In the genomic region with DNA sequence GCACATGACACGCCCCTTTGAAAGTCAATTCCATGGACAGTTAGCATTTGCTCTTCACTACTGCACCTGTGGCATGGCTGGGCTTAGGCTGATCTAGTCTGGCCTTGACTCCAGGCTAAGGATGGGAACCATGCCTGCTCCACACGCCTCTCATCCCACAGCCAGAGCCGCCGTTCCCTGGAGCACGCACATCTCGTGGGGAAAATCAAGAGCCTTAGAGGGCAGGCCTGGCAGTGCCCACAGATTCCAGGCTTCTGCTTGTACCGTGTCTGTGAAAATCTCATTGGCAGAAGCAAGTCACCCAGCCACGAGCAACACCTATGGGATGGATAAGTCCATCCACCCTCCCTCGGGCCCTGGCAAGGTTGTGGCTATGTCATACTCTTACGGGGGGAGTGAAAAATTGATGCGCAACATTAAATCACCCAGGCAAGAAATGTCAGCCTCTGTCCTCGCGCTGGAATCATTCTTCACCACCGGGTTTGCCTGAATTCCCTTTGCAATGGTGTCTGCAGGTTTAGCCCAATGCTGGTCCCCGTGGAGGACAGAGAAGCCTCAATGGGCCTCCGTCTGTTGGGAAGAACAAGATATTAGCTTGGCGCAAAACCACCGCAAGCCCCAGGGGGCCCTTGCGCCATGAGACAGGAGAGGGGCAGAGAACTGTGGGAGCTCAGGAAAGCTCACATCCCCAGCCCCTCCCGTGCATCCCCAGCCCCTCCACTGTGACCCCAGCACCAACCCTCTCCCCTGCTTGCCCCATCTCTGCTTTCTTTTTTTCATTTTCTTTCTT, we compare ENCODE assay signal across 6 cellular contexts. TPM values are rescaled to one million over a fixed set of nuclear protein-coding genes. Genes with fewer than 3 reads are reported as not detected.
DNase-seq lines count a peak whose midpoint lies in the region; ATAC-seq and TF ChIP-seq lines count a peak whose summit lies in the region.
"Not testable (repeated sequence)": the region's sequence is repeated elsewhere in the genome, so short reads cannot be mapped to it uniquely, and the experiment has no call there.

No MANE protein-coding gene starts in this region.

- not testable (repeated sequence) for H3K4me3 Mint-ChIP-seq in neural crest cell

- not testable (repeated sequence) for ATAC-seq in left lobe of liver

- H3K36me3 Mint-ChIP-seq in neural crest cell (ENCODE audit: low read depth): peaks cover 41% of the 10 kb centered on the region

- H3K9me3 Mint-ChIP-seq in neural crest cell: peaks cover 16% of the 10 kb centered on the region

- H3K4me1 Mint-ChIP-seq in neural crest cell: not testable (repeated sequence)

- intact Hi-C loops in cardiac septum (cut with DNase I); posterior vena cava (cut with DNase I): not testable (repeated sequence)

- not testable (repeated sequence) for TF ChIP-seq CTCF in neural crest cell (conservative IDR thresholded peaks at IDR 0.05)

- DNase-seq in activated CD8-positive, alpha-beta memory T cell treated with anti-CD3 and anti-CD28 coated beads, Interleukin-2, amount 50 U/mL, for 48 hours: peak; percentile 30
- DNase-seq in cardiac septum (ENCODE audit: low spot score) (peak; percentile 41), left lobe of liver (ENCODE audit: low spot score) (peak; percentile 28), posterior vena cava (ENCODE audit: low spot score) (peak; percentile 69), ureter (ENCODE audit: low spot score) (peak; percentile 31)
- DNase-seq in neural crest cell (ENCODE audit: low read depth, low spot score): not testable (repeated sequence)

- peak overlapping the region; percentile 50 for H3K27ac Mint-ChIP-seq in neural crest cell (ENCODE audit: unreplicated experiment)

- not testable (repeated sequence) for H3K27me3 Mint-ChIP-seq in neural crest cell (ENCODE audit: low read depth)

RNA-seq across cellular contexts. Expression of gene TNK2, which starts 38.8 kb away (rescaled TPM):
- total RNA-seq in cardiac septum (48.3 TPM), left lobe of liver (55.2 TPM), neural crest cell (46.3 and 54.9 TPM in 2 replicates), posterior vena cava (10 to 100 TPM; 24.3 to 34.1 TPM), ureter (97.6 TPM)
